ENCODE assay signal across 20 cellular contexts in genomic region chr16:83603981-83604570, GRCh38.
DNase-seq lines count a peak whose midpoint lies in the region; ATAC-seq, FAIRE-seq and TF ChIP-seq lines count a peak whose summit lies in the region.
"Had no signal": no experiment of that assay in that cellular context is flagged by ENCODE, and none has a peak within 500 bp of the region (broad histone marks: within the 10 kb centered on the region; RNA-seq: fewer than 3 reads in every experiment).

No MANE protein-coding gene starts in this region.

- peaks cover 11% of the 10 kb centered on the region; the same call in 1 of the 2 replicates for H3K9me2 ChIP-seq in GM23338 (ENCODE audit: insufficient read depth)

- FAIRE-seq in H1 (lab: Jason Lieb, UNC) = no peak
- FAIRE-seq: D721Med, GM12878, RCC 7860 had no signal

- H3K27me3 ChIP-seq in GM23338 (ENCODE audit: insufficient read depth) (no peaks in the 10 kb centered on the region), H1 (replicated peaks in 1 of 4; ENCODE audit: control insufficient read depth in 3 of 4, extremely low read depth in 1 of 4, insufficient read depth in 3 of 4, low read length in 3 of 4) (no peaks in the 10 kb centered on the region; a peak in 1 of 7 replicates)
- H3K27me3 ChIP-seq: BE2C had no signal

- peaks cover 44% of the 10 kb centered on the region for H3K4me1 Mint-ChIP-seq in GM23338
- peaks cover 3% of the 10 kb centered on the region for H3K4me1 Mint-ChIP-seq in osteocyte (ENCODE audit: unreplicated experiment)

- no peak overlapping the region for H4K5ac ChIP-seq in H1 (ENCODE audit: insufficient read length, low read depth, low read length)

- H3K9ac ChIP-seq in H1 (replicated peaks in 1 of 4; ENCODE audit: extremely low read depth in 1 of 4, low read depth in 3 of 4, low read length in 3 of 4) = no peak overlapping the region

- H2BK12ac ChIP-seq in H1 (ENCODE audit: low read depth, low read length) = peak overlapping the region; percentile 82; the same call in 1 of the 2 replicates

- no peak overlapping the region for H3K4me3 Mint-ChIP-seq in GM23338
- no peak overlapping the region for H3K4me3 Mint-ChIP-seq in osteocyte (ENCODE audit: unreplicated experiment)

- no peak overlapping the region for H2AK5ac ChIP-seq in H1 (ENCODE audit: low read depth, low read length)

- no peak for TF ChIP-seq EP300 in H1 (IDR thresholded peaks at IDR 0.05; ENCODE audit: borderline replicate concordance in 1 of 2, low read depth in 2 of 2, low read length in 2 of 2)

- no peak overlapping the region for H2BK120ac ChIP-seq in H1 (replicated peaks; ENCODE audit: low read depth, low read length)

- H3K9me3 Mint-ChIP-seq in GM23338 = peaks cover 14% of the 10 kb centered on the region; the same call in 2 of the 3 replicates
- no peaks in the 10 kb centered on the region for H3K9me3 Mint-ChIP-seq in osteocyte (ENCODE audit: unreplicated experiment)

- peak overlapping the region; percentile 76; the same call in 1 of the 2 replicates for H2BK5ac ChIP-seq in H1 (ENCODE audit: low read depth, low read length)

- no peak overlapping the region for H2BK15ac ChIP-seq in H1 (ENCODE audit: low read length)

- ATAC-seq in GM23338 = no peak
- ATAC-seq: GM12878, Right ventricle myocardium inferior had no signal

- DNase-seq in AG10803 (ENCODE audit: low read depth) (peak; percentile 70), GM23338 (ENCODE audit: low spot score) (no peak), H1 (ENCODE audit: low read depth in 1 of 2, low spot score in 2 of 2) (peak in 1 of 2 experiments; percentile 31), osteocyte (ENCODE audit: extremely low spot score, unreplicated experiment) (peak; percentile 36), SW480 (ENCODE audit: low spot score) (no peak), mesenteric fat pad (ENCODE audit: low spot score) (no peak)
- DNase-seq in activated CD4-positive, CD25-positive, alpha-beta regulatory T cell treated with anti-CD3 and anti-CD28 coated beads, Interleukin-2, amount 50 U/mL, for 72 hours = no peak
- DNase-seq: BE2C, DMS53, GOT3, Kasumi-1, NCI-H1417, NCI-H187, NCI-H446 treated with DMSO at 0.1 percent for 48 hours, NCI-H526 treated with DMSO at 0.1 percent for 48 hours, OCI-M1 had no signal

- no peak for TF ChIP-seq RAD21 in H1 (IDR thresholded peaks at IDR 0.05 in 1 of 2, conservative IDR thresholded peaks at IDR 0.05 in 1 of 2; ENCODE audit: low read depth in 2 of 2, low read length in 2 of 2)

- no peak for TF ChIP-seq CTCF in AG10803 (conservative IDR thresholded peaks at IDR 0.05; ENCODE audit: low read length)
- no peak for TF ChIP-seq CTCF in GM23338 (conservative IDR thresholded peaks at IDR 0.05; ENCODE audit: low read depth in 2 of 2)
- no peak for TF ChIP-seq CTCF in H1 (IDR thresholded peaks at IDR 0.05; ENCODE audit: control extremely low read depth in 1 of 3, insufficient read depth in 1 of 3, low read depth in 1 of 3, low read length in 3 of 3)
- TF ChIP-seq CTCF in osteocyte (IDR thresholded peaks at IDR 0.05) = no peak

- TF ChIP-seq POLR2A in H1 (IDR thresholded peaks at IDR 0.05; ENCODE audit: control extremely low read depth in 1 of 2, low read depth in 2 of 2, low read length in 2 of 2) = no peak

- no peaks in the 10 kb centered on the region for H3F3A ChIP-seq in GM23338 (replicated peaks; ENCODE audit: low read depth)

- H3K27ac Mint-ChIP-seq in GM23338 (no peak overlapping the region; the same call in 1 of the 2 replicates), osteocyte (ENCODE audit: unreplicated experiment) (no peak overlapping the region)

- H3K9me3 ChIP-seq in H1 (ENCODE audit: insufficient read depth in 2 of 2, low read depth in 1 of 2, low read length in 1 of 2) = no peaks in the 10 kb centered on the region
- H3K9me3 ChIP-seq: BE2C had no signal

- POLR2A ChIA-PET in H1 (lab: Charles Lee; ENCODE audit: partially characterized antibody) = interaction anchor here (1.6 kb wide), 1 partner anchor 21 kb away, joined by 3 read pairs; no protein-coding TSS in a partner anchor

- peaks cover 23% of the 10 kb centered on the region for H3K4me1 ChIP-seq in GM23338 (ENCODE audit: insufficient read depth)
- H3K4me1 ChIP-seq in H1 (replicated peaks in 1 of 4; ENCODE audit: control insufficient read depth in 3 of 4, insufficient read depth in 4 of 4, low read length in 3 of 4) = peaks cover 6 to 14% (median 10%) of the 10 kb centered on the region in 4 experiments
- H3K4me1 ChIP-seq: BE2C had no signal

- no peaks in the 10 kb centered on the region for H3K79me2 ChIP-seq in GM23338 (replicated peaks; ENCODE audit: insufficient read depth)
- no peaks in the 10 kb centered on the region for H3K79me2 ChIP-seq in H1 (ENCODE audit: control insufficient read depth in 1 of 2, insufficient read depth in 2 of 2, low read length in 2 of 2)

- H3K27ac ChIP-seq in GM23338 (ENCODE audit: low read depth) (no peak overlapping the region), H1 (ENCODE audit: low read depth, low read length) (no peak overlapping the region)

- H3K4ac ChIP-seq in H1 (replicated peaks; ENCODE audit: insufficient read length, low read depth, low read length) = no peak overlapping the region

- no peak overlapping the region for H4K91ac ChIP-seq in H1 (replicated peaks; ENCODE audit: insufficient read length, low read length)

- no peaks in the 10 kb centered on the region for H3K79me1 ChIP-seq in H1 (ENCODE audit: low read depth, low read length)

- H4K8ac ChIP-seq in H1 (ENCODE audit: extremely low read depth, insufficient read depth, low read length) = no peak overlapping the region

- CTCF ChIA-PET in H1 (lab: Charles Lee; ENCODE audit: partially characterized antibody) = interaction anchor here (1.1 kb wide), 1 partner anchor 104 kb away, joined by 3 read pairs; no protein-coding TSS in a partner anchor

- H3K36me3 ChIP-seq in GM23338 (ENCODE audit: insufficient read depth) (no peaks in the 10 kb centered on the region), H1 (ENCODE audit: control insufficient read depth in 2 of 4, insufficient read depth in 4 of 4, low read length in 3 of 4) (no peaks in the 10 kb centered on the region)
- H3K36me3 ChIP-seq: BE2C had no signal

- no peak overlapping the region for H2AFZ ChIP-seq in GM23338
- H2AFZ ChIP-seq in H1 (ENCODE audit: low read length) = no peak overlapping the region

- H3K14ac ChIP-seq in H1 (ENCODE audit: insufficient read length) = no peak overlapping the region

- H4K20me1 ChIP-seq in GM23338 (replicated peaks; ENCODE audit: insufficient read depth) (no peaks in the 10 kb centered on the region), H1 (replicated peaks in 1 of 2; ENCODE audit: control insufficient read depth in 1 of 2, insufficient read depth in 2 of 2, low read length in 2 of 2) (no peaks in the 10 kb centered on the region)

- 91% methylated on average over 5 of the region's 5 CpGs; no CpG with 5 or more reads in 1 of the 2 experiments for WGBS in H1 (ENCODE audit: extremely low coverage in 1 of 2, insufficient coverage in 1 of 2, insufficient read length in 1 of 2, insufficient replicate concordance in 2 of 2, low coverage in 1 of 2, low lambda C conversion rate in 2 of 2, missing lambda C conversion rate in 1 of 2), 2 experiments

- no peak overlapping the region for H3K23ac ChIP-seq in H1 (ENCODE audit: insufficient read length)

- H3K4me3 ChIP-seq in AG10803 (ENCODE audit: low read length) (no peak overlapping the region), GM23338 (no peak overlapping the region), H1 (ENCODE audit: extremely low read depth in 1 of 4, insufficient read depth in 2 of 4, low read depth in 3 of 4, low read length in 4 of 4) (no peak overlapping the region)
- H3K4me3 ChIP-seq: GM12878 had no signal

- H3K27me3 Mint-ChIP-seq in GM23338 (ENCODE audit: insufficient read depth, low read depth, poor library complexity) (peaks cover 14% of the 10 kb centered on the region), osteocyte (ENCODE audit: unreplicated experiment) (no peaks in the 10 kb centered on the region)

- H2BK20ac ChIP-seq in H1 (ENCODE audit: low read length) = peak overlapping the region; percentile 97

- no peak overlapping the region for H3K18ac ChIP-seq in H1 (ENCODE audit: extremely low read depth, low read length)

- H3K4me2 ChIP-seq in GM23338 (peak overlapping the region; percentile 23; the same call in 1 of the 2 replicates), H1 (ENCODE audit: insufficient read depth in 1 of 2, low read depth in 2 of 2, low read length in 2 of 2) (peak overlapping the region in 1 of 2 experiments; percentile 58; a peak in 1 of 4 replicates)

- no peak overlapping the region for H3K56ac ChIP-seq in H1 (replicated peaks; ENCODE audit: insufficient read length, low read depth, low read length)

- H3K36me3 Mint-ChIP-seq in GM23338 (ENCODE audit: low read depth) (peaks cover 14% of the 10 kb centered on the region; the same call in 2 of the 3 replicates), osteocyte (ENCODE audit: unreplicated experiment) (no peaks in the 10 kb centered on the region)

- H3K23me2 ChIP-seq in H1 (ENCODE audit: low read depth, low read length) = no peaks in the 10 kb centered on the region

TF ChIP-seq in GM23338, 12 proteins besides CTCF, POLR2A, EP300 and RAD21 (continues in another document):
- TF ChIP-seq, protein P1, sequence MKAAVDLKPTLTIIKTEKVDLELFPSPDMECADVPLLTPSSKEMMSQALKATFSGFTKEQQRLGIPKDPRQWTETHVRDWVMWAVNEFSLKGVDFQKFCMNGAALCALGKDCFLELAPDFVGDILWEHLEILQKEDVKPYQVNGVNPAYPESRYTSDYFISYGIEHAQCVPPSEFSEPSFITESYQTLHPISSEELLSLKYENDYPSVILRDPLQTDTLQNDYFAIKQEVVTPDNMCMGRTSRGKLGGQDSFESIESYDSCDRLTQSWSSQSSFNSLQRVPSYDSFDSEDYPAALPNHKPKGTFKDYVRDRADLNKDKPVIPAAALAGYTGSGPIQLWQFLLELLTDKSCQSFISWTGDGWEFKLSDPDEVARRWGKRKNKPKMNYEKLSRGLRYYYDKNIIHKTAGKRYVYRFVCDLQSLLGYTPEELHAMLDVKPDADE (IDR thresholded peaks at IDR 0.05) = no peak
- no peak for TF ChIP-seq EZH2phosphoT487 (IDR thresholded peaks at IDR 0.05; ENCODE audit: unreplicated experiment)
- no peak for TF ChIP-seq JUNB (IDR thresholded peaks at IDR 0.05; ENCODE audit: unreplicated experiment)

TF ChIP-seq in H1, 55 proteins besides CTCF, POLR2A, EP300 and RAD21:
- TF ChIP-seq SUZ12 (IDR thresholded peaks at IDR 0.05; ENCODE audit: low read length) (no peak), BACH1 (IDR thresholded peaks at IDR 0.05; ENCODE audit: low read length) (no peak)

Comparison
In these comparisons a context has a peak if more than half of its experiments do, and no peak if none do; other contexts are left out.
1. DNase-seq: peak in AG10803 (single experiment) and osteocyte (single experiment); none in GM23338 (single experiment), SW480 (single experiment), mesenteric fat pad (single experiment) and activated CD4-positive, CD25-positive, alpha-beta regulatory T cell treated with anti-CD3 and anti-CD28 coated beads, Interleukin-2, amount 50 U/mL, for 72 hours (single experiment).